Comparison of ENCODE assay signal across 1 cellular context in genomic region chr12:67147030-67147429, GRCh38.
TF ChIP-seq lines count a peak whose summit lies in the region.

No MANE protein-coding gene starts in this region.

TF ChIP-seq in HEK293, 187 proteins besides CTCF, POLR2A, EP300 and RAD21 (continued from another document):
- TF ChIP-seq, protein P1, sequence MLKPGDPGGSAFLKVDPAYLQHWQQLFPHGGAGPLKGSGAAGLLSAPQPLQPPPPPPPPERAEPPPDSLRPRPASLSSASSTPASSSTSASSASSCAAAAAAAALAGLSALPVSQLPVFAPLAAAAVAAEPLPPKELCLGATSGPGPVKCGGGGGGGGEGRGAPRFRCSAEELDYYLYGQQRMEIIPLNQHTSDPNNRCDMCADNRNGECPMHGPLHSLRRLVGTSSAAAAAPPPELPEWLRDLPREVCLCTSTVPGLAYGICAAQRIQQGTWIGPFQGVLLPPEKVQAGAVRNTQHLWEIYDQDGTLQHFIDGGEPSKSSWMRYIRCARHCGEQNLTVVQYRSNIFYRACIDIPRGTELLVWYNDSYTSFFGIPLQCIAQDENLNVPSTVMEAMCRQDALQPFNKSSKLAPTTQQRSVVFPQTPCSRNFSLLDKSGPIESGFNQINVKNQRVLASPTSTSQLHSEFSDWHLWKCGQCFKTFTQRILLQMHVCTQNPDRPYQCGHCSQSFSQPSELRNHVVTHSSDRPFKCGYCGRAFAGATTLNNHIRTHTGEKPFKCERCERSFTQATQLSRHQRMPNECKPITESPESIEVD (tag by site-specific recombination; IDR thresholded peaks at IDR 0.05) = no peak
- TF ChIP-seq ZNF112 (tag by site-specific recombination; IDR thresholded peaks at IDR 0.05) = no peak
- TF ChIP-seq ZNF473 (tag by site-specific recombination; IDR thresholded peaks at IDR 0.05) = no peak
- TF ChIP-seq MYNN (tag by site-specific recombination; IDR thresholded peaks at IDR 0.05; ENCODE audit: borderline replicate concordance) = no peak
- no peak for TF ChIP-seq ZNF280C (tag by site-specific recombination; IDR thresholded peaks at IDR 0.05)
- TF ChIP-seq ZNF791 (tag by site-specific recombination; IDR thresholded peaks at IDR 0.05) = no peak
- no peak for TF ChIP-seq HOXA7 (CRISPR knock-in tag; IDR thresholded peaks at IDR 0.05; ENCODE audit: borderline replicate concordance)
- peak; percentile 91 for TF ChIP-seq ZNF664 (tag by site-specific recombination; IDR thresholded peaks at IDR 0.05)
- no peak for TF ChIP-seq ZNF132 (tag by site-specific recombination; IDR thresholded peaks at IDR 0.05; ENCODE audit: borderline replicate concordance)
- no peak for TF ChIP-seq ZNF174 (tag by site-specific recombination; IDR thresholded peaks at IDR 0.05)
- TF ChIP-seq ZNF776 (tag by site-specific recombination; IDR thresholded peaks at IDR 0.05; ENCODE audit: borderline replicate concordance) = no peak
- TF ChIP-seq, protein P2, sequence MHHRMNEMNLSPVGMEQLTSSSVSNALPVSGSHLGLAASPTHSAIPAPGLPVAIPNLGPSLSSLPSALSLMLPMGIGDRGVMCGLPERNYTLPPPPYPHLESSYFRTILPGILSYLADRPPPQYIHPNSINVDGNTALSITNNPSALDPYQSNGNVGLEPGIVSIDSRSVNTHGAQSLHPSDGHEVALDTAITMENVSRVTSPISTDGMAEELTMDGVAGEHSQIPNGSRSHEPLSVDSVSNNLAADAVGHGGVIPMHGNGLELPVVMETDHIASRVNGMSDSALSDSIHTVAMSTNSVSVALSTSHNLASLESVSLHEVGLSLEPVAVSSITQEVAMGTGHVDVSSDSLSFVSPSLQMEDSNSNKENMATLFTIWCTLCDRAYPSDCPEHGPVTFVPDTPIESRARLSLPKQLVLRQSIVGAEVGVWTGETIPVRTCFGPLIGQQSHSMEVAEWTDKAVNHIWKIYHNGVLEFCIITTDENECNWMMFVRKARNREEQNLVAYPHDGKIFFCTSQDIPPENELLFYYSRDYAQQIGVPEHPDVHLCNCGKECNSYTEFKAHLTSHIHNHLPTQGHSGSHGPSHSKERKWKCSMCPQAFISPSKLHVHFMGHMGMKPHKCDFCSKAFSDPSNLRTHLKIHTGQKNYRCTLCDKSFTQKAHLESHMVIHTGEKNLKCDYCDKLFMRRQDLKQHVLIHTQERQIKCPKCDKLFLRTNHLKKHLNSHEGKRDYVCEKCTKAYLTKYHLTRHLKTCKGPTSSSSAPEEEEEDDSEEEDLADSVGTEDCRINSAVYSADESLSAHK (tag by site-specific recombination; IDR thresholded peaks at IDR 0.05) = peak; percentile 62; the same call in 1 of the 2 replicates
- TF ChIP-seq ZNF596 (tag by site-specific recombination; IDR thresholded peaks at IDR 0.05) = no peak
- TF ChIP-seq ZSCAN23 (tag by site-specific recombination; IDR thresholded peaks at IDR 0.05) = no peak
- no peak for TF ChIP-seq ZFP3 (tag by site-specific recombination; IDR thresholded peaks at IDR 0.05; ENCODE audit: low read depth)
- TF ChIP-seq ZNF157 (tag by site-specific recombination; IDR thresholded peaks at IDR 0.05) = no peak
- TF ChIP-seq, protein P3, sequence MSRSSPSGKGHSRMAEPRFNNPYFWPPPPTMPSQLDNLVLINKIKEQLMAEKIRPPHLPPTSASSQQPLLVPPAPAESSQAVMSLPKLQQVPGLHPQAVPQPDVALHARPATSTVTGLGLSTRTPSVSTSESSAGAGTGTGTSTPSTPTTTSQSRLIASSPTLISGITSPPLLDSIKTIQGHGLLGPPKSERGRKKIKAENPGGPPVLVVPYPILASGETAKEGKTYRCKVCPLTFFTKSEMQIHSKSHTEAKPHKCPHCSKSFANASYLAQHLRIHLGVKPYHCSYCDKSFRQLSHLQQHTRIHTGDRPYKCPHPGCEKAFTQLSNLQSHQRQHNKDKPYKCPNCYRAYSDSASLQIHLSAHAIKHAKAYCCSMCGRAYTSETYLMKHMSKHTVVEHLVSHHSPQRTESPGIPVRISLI (tag by site-specific recombination; IDR thresholded peaks at IDR 0.05) = no peak
- TF ChIP-seq ZNF600 (tag by site-specific recombination; IDR thresholded peaks at IDR 0.05) = no peak
- no peak for TF ChIP-seq TRIM28 (IDR thresholded peaks at IDR 0.05; ENCODE audit: borderline replicate concordance, low read length)
- TF ChIP-seq IKZF3 (tag by site-specific recombination; IDR thresholded peaks at IDR 0.05) = no peak
- no peak for TF ChIP-seq ZNF837 (tag by site-specific recombination; IDR thresholded peaks at IDR 0.05)
- TF ChIP-seq ZNF514 (tag by site-specific recombination; IDR thresholded peaks at IDR 0.05) = no peak
- 0 out of 2 replicates have a peak, but pooled peaks have one; percentile 29 for TF ChIP-seq ZSCAN4 (tag by site-specific recombination; IDR thresholded peaks at IDR 0.05)
